Comparison of ENCODE assay signal across 8 cellular contexts in the genomic region with DNA sequence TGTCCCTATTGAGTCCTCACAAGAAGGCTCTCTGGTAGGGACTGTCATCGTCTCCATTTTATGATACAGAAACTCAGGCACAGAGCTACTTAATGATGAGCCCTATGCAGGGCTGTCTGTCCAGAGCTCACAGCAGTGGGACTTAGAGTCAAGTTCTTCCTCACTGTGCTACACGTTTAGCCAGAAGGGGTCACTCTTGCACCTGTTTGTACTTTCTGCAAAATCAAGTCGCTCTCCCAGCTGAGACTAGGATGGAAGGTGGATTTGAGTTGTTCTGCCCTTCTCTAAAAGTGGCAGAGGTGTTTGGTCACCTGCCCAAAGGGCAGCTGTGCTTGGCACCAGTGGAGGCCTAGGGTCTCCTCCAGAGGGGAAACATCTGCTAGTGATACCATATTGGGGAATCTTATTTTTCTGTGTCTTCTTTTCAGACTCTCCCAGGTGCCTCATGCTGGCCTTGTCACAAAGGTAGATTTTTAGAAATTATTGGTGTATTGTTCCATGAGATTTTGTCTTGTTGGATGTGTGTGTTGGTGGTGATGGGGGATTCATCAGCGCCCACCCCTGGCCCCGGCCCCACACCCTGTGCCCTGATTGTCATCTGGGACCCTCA.
DNase-seq lines count a peak whose midpoint lies in the region; ATAC-seq and TF ChIP-seq lines count a peak whose summit lies in the region.

No MANE protein-coding gene starts in this region.

- H3K9me3 Mint-ChIP-seq in T-helper 2 cell treated with Interferon-gamma antibody and Interleukin-4, amounts not matched to agents 5 μg/mL and 100 μg/mL, for 36 hours = no peaks in the 10 kb centered on the region

- H3K9ac ChIP-seq in mammary epithelial cell (ENCODE audit: insufficient read depth, low read length) = no peak overlapping the region

- dilution Hi-C loops in mammary epithelial cell (cut with HindIII; ENCODE audit: low sequenced_read_pairs) = no loop called here

- WGBS in mammary epithelial cell (ENCODE audit: low coverage, missing lambda C conversion rate) = 13% methylated on average over 1 of the region's 5 CpGs

- H3K4me3 Mint-ChIP-seq in T-helper 2 cell treated with Interferon-gamma antibody and Interleukin-4, amounts not matched to agents 5 μg/mL and 100 μg/mL, for 36 hours = no peak overlapping the region

- intact Hi-C loops in mammary epithelial cell (cut with micrococcal nuclease) = loop anchor here (1.0 to 10.0 kb wide), 4 partner anchors 156 to 600 kb away; a partner anchor contains a TSS

- TF ChIP-seq CTCF in GM12865 (IDR thresholded peaks at IDR 0.05; ENCODE audit: insufficient read depth, low read depth, low read length, missing control alignments) (peak; percentile 64), mammary epithelial cell (conservative IDR thresholded peaks at IDR 0.05 in 1 of 2, IDR thresholded peaks at IDR 0.05 in 1 of 2; ENCODE audit: extremely low read depth in 1 of 2, insufficient read depth in 1 of 2, low read depth in 1 of 2, low read length in 2 of 2) (peak; percentile 75 to 79)

- H3K27me3 ChIP-seq in mammary epithelial cell (ENCODE audit: insufficient read depth, low read length) = no peaks in the 10 kb centered on the region

- BruUV-seq in mammary epithelial cell (replicated peaks; lab: Mats Ljungman, UMichigan) = no TSS peak

- CTCF ChIA-PET in mammary epithelial cell (lab: Charles Lee; ENCODE audit: low non-redundant PET) = interaction anchor here (0.5 to 1.3 kb wide), 6 partner anchors 12 to 167 kb away, joined by 3 to 15 read pairs (median 5); a partner anchor contains a TSS

- no peak overlapping the region for H3K4me2 ChIP-seq in mammary epithelial cell (ENCODE audit: insufficient read depth, low read depth, low read length)

- H3K36me3 ChIP-seq in mammary epithelial cell (ENCODE audit: insufficient read depth, low read length) = no peaks in the 10 kb centered on the region

- H3K4me1 ChIP-seq in mammary epithelial cell (ENCODE audit: insufficient read depth, low read length) = peaks cover 8% of the 10 kb centered on the region

- peak; percentile 73 for DNase-seq in A172 (ENCODE audit: low spot score)
- DNase-seq in GM12865 (ENCODE audit: low read depth) = peak; percentile 85
- peak; percentile 53 for DNase-seq in NCI-H1105 (lab: John Stamatoyannopoulos, UW)
- DNase-seq in T-helper 2 cell treated with Interferon-gamma antibody and Interleukin-4, amounts not matched to agents 5 μg/mL and 100 μg/mL, for 36 hours (ENCODE audit: low spot score) = peak; percentile 33
- DNase-seq in mammary epithelial cell = peak; percentile 62
- DNase-seq in islet precursor cell = peak; percentile 87
- peak; percentile 48 to 49 for DNase-seq in stimulated activated CD4-positive, alpha-beta T cell treated with anti-CD3 and anti-CD28 coated beads, Interleukin-2, amount 100 ng/mL, for 48 hours

- no peaks in the 10 kb centered on the region for H3K27me3 Mint-ChIP-seq in T-helper 2 cell treated with Interferon-gamma antibody and Interleukin-4, amounts not matched to agents 5 μg/mL and 100 μg/mL, for 36 hours (ENCODE audit: low read depth)

- no peaks in the 10 kb centered on the region for H4K20me1 ChIP-seq in mammary epithelial cell (ENCODE audit: insufficient read depth, low read length)

- no peaks in the 10 kb centered on the region for H3K4me1 Mint-ChIP-seq in T-helper 2 cell treated with Interferon-gamma antibody and Interleukin-4, amounts not matched to agents 5 μg/mL and 100 μg/mL, for 36 hours (ENCODE audit: low read depth)

- in situ Hi-C loops in mammary epithelial cell (cut with MboI; ENCODE audit: low sequenced_read_pairs in 2 of 2) = loop anchor here (10.0 to 25.0 kb wide), 2 partner anchors 160 to 378 kb away; no protein-coding TSS in a partner anchor

- no peak overlapping the region for H2AFZ ChIP-seq in mammary epithelial cell (ENCODE audit: low read depth, low read length)

- H3K27ac Mint-ChIP-seq in T-helper 2 cell treated with Interferon-gamma antibody and Interleukin-4, amounts not matched to agents 5 μg/mL and 100 μg/mL, for 36 hours = no peak overlapping the region

- H3K36me3 Mint-ChIP-seq in T-helper 2 cell treated with Interferon-gamma antibody and Interleukin-4, amounts not matched to agents 5 μg/mL and 100 μg/mL, for 36 hours (ENCODE audit: low read depth) = no peaks in the 10 kb centered on the region

- H3K27ac ChIP-seq in mammary epithelial cell (ENCODE audit: insufficient read depth, low read depth, low read length) = no peak overlapping the region

- H3K4me3 ChIP-seq in GM12865 (ENCODE audit: low read depth, low read length) (no peak overlapping the region), mammary epithelial cell (replicated peaks in 1 of 3; ENCODE audit: insufficient read depth in 1 of 3, low read depth in 2 of 3, low read length in 3 of 3) (no peak overlapping the region)

- no peaks in the 10 kb centered on the region for H3K79me2 ChIP-seq in mammary epithelial cell (ENCODE audit: insufficient read depth, low read length)

- no peaks in the 10 kb centered on the region for H3K9me3 ChIP-seq in mammary epithelial cell (replicated peaks; ENCODE audit: insufficient read depth, low read length)

- no peak for ATAC-seq in GM19397 (IDR thresholded peaks at IDR 0.05; ENCODE audit: unreplicated experiment)

Comparison
In these comparisons a context has a peak if more than half of its experiments do, and no peak if none do; other contexts are left out.
1. DNase-seq: peak in every context shown above with its lines; median percentile 87 in islet precursor cell; 85 in GM12865; 73 in A172; 62 in mammary epithelial cell; 53 in NCI-H1105; 48 in stimulated activated CD4-positive, alpha-beta T cell treated with anti-CD3 and anti-CD28 coated beads, Interleukin-2, amount 100 ng/mL, for 48 hours; 33 in T-helper 2 cell treated with Interferon-gamma antibody and Interleukin-4, amounts not matched to agents 5 μg/mL and 100 μg/mL, for 36 hours.